In genomic region chr20:11918280-11918952, GRCh38 we compare ENCODE assay signal across 10 cellular contexts. TPM values are rescaled to one million over a fixed set of nuclear protein-coding genes. Genes with fewer than 3 reads are reported as not detected.
DNase-seq lines count a peak whose midpoint lies in the region; ATAC-seq and TF ChIP-seq lines count a peak whose summit lies in the region.
"Had no signal": no experiment of that assay in that cellular context is flagged by ENCODE, and none has a peak within 500 bp of the region (broad histone marks: within the 10 kb centered on the region; RNA-seq: fewer than 3 reads in every experiment).

No MANE protein-coding gene starts in this region.

- no peak for TF ChIP-seq CTCF in lung (IDR thresholded peaks at IDR 0.05; ENCODE audit: control extremely low read depth, extremely low read depth)

- H3K36me3 Mint-ChIP-seq in activated naive CD4-positive, alpha-beta T cell treated with anti-CD3 and anti-CD28 coated beads, Interleukin-2, amount 10 ng/mL, durations not matched to agents 7 days and 5 days = no peaks in the 10 kb centered on the region
- H3K36me3 Mint-ChIP-seq: IgD-negative memory B cell had no signal

- H3K27ac Mint-ChIP-seq in activated naive CD4-positive, alpha-beta T cell treated with anti-CD3 and anti-CD28 coated beads, Interleukin-2, amount 10 ng/mL, durations not matched to agents 7 days and 5 days = no peak overlapping the region
- H3K27ac Mint-ChIP-seq: activated CD4-positive, alpha-beta T cell treated with anti-CD3 and anti-CD28 coated beads, Interleukin-2, amount 10 ng/mL, durations not matched to agents 7 days and 5 days; IgD-negative memory B cell had no signal

- H3K4me3 Mint-ChIP-seq in activated naive CD4-positive, alpha-beta T cell treated with anti-CD3 and anti-CD28 coated beads, Interleukin-2, amount 10 ng/mL, durations not matched to agents 7 days and 5 days = no peak overlapping the region
- H3K4me3 Mint-ChIP-seq: activated CD4-positive, alpha-beta T cell treated with anti-CD3 and anti-CD28 coated beads, Interleukin-2, amount 10 ng/mL, durations not matched to agents 7 days and 5 days; IgD-negative memory B cell had no signal

- no peak for ATAC-seq in lung (ENCODE audit: insufficient read depth, low FRiP score)
- ATAC-seq: PC-3 had no signal

- 12 to 16% methylated on average over 6 of the region's 6 CpGs for WGBS in lung, 2 donors

- no peaks in the 10 kb centered on the region for H3K9me3 ChIP-seq in lung (ENCODE audit: control insufficient read depth in 2 of 2, insufficient read depth in 1 of 2, low read length in 1 of 2)

- intact Hi-C loops in posterior cingulate gyrus (cut with DNase I) = loop anchor here (10.0 kb wide), 1 partner anchor 234 kb away; no protein-coding TSS in a partner anchor

- DNase-seq in NCI-H345 (lab: John Stamatoyannopoulos, UW) (peak; percentile 40), lung (ENCODE audit: low spot score) (no peak), superior temporal gyrus (ENCODE audit: extremely low spot score) (peak; percentile 75), posterior cingulate gyrus (no peak), anterior cingulate cortex (lab: John Stamatoyannopoulos, UW) (no peak)
- DNase-seq in activated naive CD4-positive, alpha-beta T cell treated with anti-CD3 and anti-CD28 coated beads, Interleukin-2, amount 10 ng/mL, durations not matched to agents 7 days and 5 days = no peak
- DNase-seq: activated CD4-positive, alpha-beta T cell treated with anti-CD3 and anti-CD28 coated beads, Interleukin-2, amount 10 ng/mL, durations not matched to agents 7 days and 5 days; PC-3 had no signal

- CTCF ChIA-PET in activated naive CD4-positive, alpha-beta T cell treated with anti-CD3 and anti-CD28 coated beads, Interleukin-2, amount 10 ng/mL, durations not matched to agents 7 days and 5 days (lab: Charles Lee) = no interaction called here

- H3K27ac ChIP-seq in cingulate gyrus (ENCODE audit: low read depth, low read length) = peak overlapping the region; percentile 78
- H3K27ac ChIP-seq in lung (ENCODE audit: low read depth in 1 of 2, low read length in 1 of 2) = peak overlapping the region; percentile 54 to 65

- H3K27me3 Mint-ChIP-seq in activated naive CD4-positive, alpha-beta T cell treated with anti-CD3 and anti-CD28 coated beads, Interleukin-2, amount 10 ng/mL, durations not matched to agents 7 days and 5 days = no peaks in the 10 kb centered on the region
- H3K27me3 Mint-ChIP-seq: activated CD4-positive, alpha-beta T cell treated with anti-CD3 and anti-CD28 coated beads, Interleukin-2, amount 10 ng/mL, durations not matched to agents 7 days and 5 days; IgD-negative memory B cell had no signal

- H3K4me1 ChIP-seq in lung (ENCODE audit: control insufficient read depth in 2 of 2, insufficient read depth in 2 of 2, low read length in 2 of 2) = peaks cover 4 to 29% of the 10 kb centered on the region in 2 donors

- H3K36me3 ChIP-seq in lung (ENCODE audit: control insufficient read depth in 2 of 2, insufficient read depth in 2 of 2, low read length in 2 of 2) = peaks cover 7 to 10% of the 10 kb centered on the region in 2 donors

- no peaks in the 10 kb centered on the region for H3K9me3 Mint-ChIP-seq in activated naive CD4-positive, alpha-beta T cell treated with anti-CD3 and anti-CD28 coated beads, Interleukin-2, amount 10 ng/mL, durations not matched to agents 7 days and 5 days
- H3K9me3 Mint-ChIP-seq: activated CD4-positive, alpha-beta T cell treated with anti-CD3 and anti-CD28 coated beads, Interleukin-2, amount 10 ng/mL, durations not matched to agents 7 days and 5 days had no signal

- H3K4me3 ChIP-seq in lung = peak overlapping the region; percentile 39

- no peaks in the 10 kb centered on the region for H3K4me1 Mint-ChIP-seq in activated naive CD4-positive, alpha-beta T cell treated with anti-CD3 and anti-CD28 coated beads, Interleukin-2, amount 10 ng/mL, durations not matched to agents 7 days and 5 days
- H3K4me1 Mint-ChIP-seq: IgD-negative memory B cell had no signal

- H3K27me3 ChIP-seq in lung (ENCODE audit: control insufficient read depth, insufficient read depth) = no peaks in the 10 kb centered on the region

RNA-seq across cellular contexts. Expression of gene BTBD3, which starts 0.7 kb away (rescaled TPM):
- 10 to 100 TPM; 32.4 to 67.9 TPM for total RNA-seq in lung
- 10 to 100 TPM in 1 of 2 donors, 1 to 10 TPM in 1; 7.4 to 12.5 TPM for polyA plus RNA-seq in lung
- polyA plus RNA-seq: IgD-negative memory B cell had no signal

Comparison
In these comparisons a context has a peak if more than half of its experiments do, and no peak if none do; other contexts are left out.
1. DNase-seq: peak in NCI-H345 (single experiment) and superior temporal gyrus (single experiment); none in lung (single experiment), posterior cingulate gyrus (0 of 10), activated naive CD4-positive, alpha-beta T cell treated with anti-CD3 and anti-CD28 coated beads, Interleukin-2, amount 10 ng/mL, durations not matched to agents 7 days and 5 days (single experiment) and anterior cingulate cortex (0 of 58).